ENCODE assay signal across 8 cellular contexts in genomic region chr19:18160792-18161690, GRCh38. TPM values are rescaled to one million over a fixed set of nuclear protein-coding genes. Genes with fewer than 3 reads are reported as not detected.
A peak's percentile ranks its signal among the peaks of the same experiment; 100 is the strongest.
DNase-seq lines count a peak whose midpoint lies in the region; ATAC-seq and TF ChIP-seq lines count a peak whose summit lies in the region.

No MANE protein-coding gene starts in this region.

- H3K27me3 ChIP-seq in naive thymus-derived CD4-positive, alpha-beta T cell (ENCODE audit: control insufficient read depth in 2 of 2, insufficient read depth in 2 of 2, low read length in 2 of 2), result no peaks in the 10 kb centered on the region

- H3K4me1 ChIP-seq in naive thymus-derived CD4-positive, alpha-beta T cell (ENCODE audit: control insufficient read depth in 2 of 2, insufficient read depth in 2 of 2, low read length in 2 of 2), result peaks cover 0 to 13% of the 10 kb centered on the region in 2 donors

- peaks cover 0 to 19% (median 12%) of the 10 kb centered on the region in 7 donors for H3K4me1 Mint-ChIP-seq in naive thymus-derived CD4-positive, alpha-beta T cell
- H3K4me1 Mint-ChIP-seq in stimulated activated naive B cell treated with anti-CD40 and anti-IgM and Interleukin-4, amounts not matched to agents 10 μg/mL and 1 μg/mL and 100 μg/mL, for 72 hours, result peaks cover 23 to 24% of the 10 kb centered on the region in 2 donors

- no peaks in the 10 kb centered on the region for H3K27me3 Mint-ChIP-seq in naive thymus-derived CD4-positive, alpha-beta T cell
- no peaks in the 10 kb centered on the region for H3K27me3 Mint-ChIP-seq in stimulated activated naive B cell treated with anti-CD40 and anti-IgM and Interleukin-4, amounts not matched to agents 10 μg/mL and 1 μg/mL and 100 μg/mL, for 72 hours

- H3K36me3 Mint-ChIP-seq in naive thymus-derived CD4-positive, alpha-beta T cell, result peaks cover 6 to 16% (median 9%) of the 10 kb centered on the region in 5 donors
- peaks cover 19 to 36% of the 10 kb centered on the region in 2 donors for H3K36me3 Mint-ChIP-seq in stimulated activated naive B cell treated with anti-CD40 and anti-IgM and Interleukin-4, amounts not matched to agents 10 μg/mL and 1 μg/mL and 100 μg/mL, for 72 hours

- peak overlapping the region; percentile 62 for H3K27ac ChIP-seq in naive thymus-derived CD4-positive, alpha-beta T cell (ENCODE audit: low read depth, low read length)

- peak; percentile 82 for ATAC-seq in HG02678 (IDR thresholded peaks at IDR 0.05; ENCODE audit: unreplicated experiment)
- peak; percentile 100 for ATAC-seq in naive thymus-derived CD4-positive, alpha-beta T cell
- peak; percentile 93 to 95 for ATAC-seq in stimulated activated naive B cell treated with anti-CD40 and anti-IgM and Interleukin-4, amounts not matched to agents 10 μg/mL and 1 μg/mL and 100 μg/mL, for 72 hours (replicated peaks)

- H3K9me3 ChIP-seq in naive thymus-derived CD4-positive, alpha-beta T cell (ENCODE audit: control insufficient read depth in 2 of 3, low read length in 3 of 3), result no peaks in the 10 kb centered on the region

- POLR2A ChIA-PET in naive thymus-derived CD4-positive, alpha-beta T cell (lab: Charles Lee), result interaction anchor here (0.6 to 2.2 kb wide), 10 partner anchors 32 to 158 kb away, joined by 3 to 10 read pairs (median 4); partner anchors contain the start of genes JUND and MPV17L2

- H3K27ac Mint-ChIP-seq in naive thymus-derived CD4-positive, alpha-beta T cell, result peak overlapping the region in 5 of 9 donors; percentile 20 to 72 (median 52)
- H3K27ac Mint-ChIP-seq in stimulated activated naive B cell treated with anti-CD40 and anti-IgM and Interleukin-4, amounts not matched to agents 10 μg/mL and 1 μg/mL and 100 μg/mL, for 72 hours, result peak overlapping the region; percentile 86

- CTCF ChIA-PET in naive thymus-derived CD4-positive, alpha-beta T cell (lab: Charles Lee), result interaction anchor here (0.8 to 2.5 kb wide), 6 partner anchors 9 to 97 kb away, joined by 3 to 14 read pairs (median 3); no protein-coding TSS in a partner anchor

- intact Hi-C loops in naive thymus-derived CD4-positive, alpha-beta T cell (cut with micrococcal nuclease), result loop anchor here (1.0 to 2.0 kb wide), 7 partner anchors 8 to 48 kb away; partner anchors contain the start of genes IFI30 (in 1 of the 2), PIK3R2 (in 1 of the 2) and RAB3A (in 1 of the 2)

- H3K9me3 Mint-ChIP-seq in naive thymus-derived CD4-positive, alpha-beta T cell, result no peaks in the 10 kb centered on the region
- peaks cover 0 to 1% of the 10 kb centered on the region in 2 donors for H3K9me3 Mint-ChIP-seq in stimulated activated naive B cell treated with anti-CD40 and anti-IgM and Interleukin-4, amounts not matched to agents 10 μg/mL and 1 μg/mL and 100 μg/mL, for 72 hours

- H3K4me3 Mint-ChIP-seq in naive thymus-derived CD4-positive, alpha-beta T cell, result peak overlapping the region; percentile 23 to 71 (median 56)
- H3K4me3 Mint-ChIP-seq in stimulated activated naive B cell treated with anti-CD40 and anti-IgM and Interleukin-4, amounts not matched to agents 10 μg/mL and 1 μg/mL and 100 μg/mL, for 72 hours, result peak overlapping the region; percentile 77 to 80

- peaks cover 0 to 42% (median 12%) of the 10 kb centered on the region in 3 experiments for H3K36me3 ChIP-seq in naive thymus-derived CD4-positive, alpha-beta T cell (ENCODE audit: control insufficient read depth in 2 of 3, insufficient read depth in 3 of 3, low read length in 3 of 3)

- H3K4me3 ChIP-seq in epithelial cell of proximal tubule (ENCODE audit: low read depth, low read length), result peak overlapping the region; percentile 35
- no peak overlapping the region for H3K4me3 ChIP-seq in naive thymus-derived CD4-positive, alpha-beta T cell (ENCODE audit: low read length)

- peak; percentile 51 for DNase-seq in NCI-H1694 treated with DMSO at 0.1 percent for 48 hours (lab: John Stamatoyannopoulos, UW)
- DNase-seq in NCI-H1694 (lab: John Stamatoyannopoulos, UW), result no peak
- peak; percentile 7 for DNase-seq in NCI-H2227 treated with DMSO at 0.1 percent for 48 hours (lab: John Stamatoyannopoulos, UW)
- DNase-seq in activated T-cell treated with anti-CD3 and anti-CD28 coated beads for 24 hours (ENCODE audit: low read depth), result peak; percentile 76
- DNase-seq in epithelial cell of proximal tubule (ENCODE audit: low read depth), result no peak
- DNase-seq in naive thymus-derived CD4-positive, alpha-beta T cell, result peak; percentile 64 to 96 (median 80)
- DNase-seq in stimulated activated naive B cell treated with anti-CD40 and anti-IgM and Interleukin-4, amounts not matched to agents 10 μg/mL and 1 μg/mL and 100 μg/mL, for 72 hours, result peak; percentile 73

- peak; percentile 43 for TF ChIP-seq CTCF in epithelial cell of proximal tubule (conservative IDR thresholded peaks at IDR 0.05; ENCODE audit: low read depth, low read length)

RNA-seq across cellular contexts. Expression of gene PIK3R2, which starts 8.1 kb away (rescaled TPM):
- total RNA-seq in epithelial cell of proximal tubule, result 15.3 and 19.9 TPM in 2 replicates
- total RNA-seq in naive thymus-derived CD4-positive, alpha-beta T cell, result 10 to 100 TPM; 12.3 to 24.6 (median 16.4) TPM
- polyA plus RNA-seq in naive thymus-derived CD4-positive, alpha-beta T cell, result 1 to 10 TPM; 2.2 to 5.1 TPM

RNA-seq across cellular contexts. Expression of gene IFI30, which starts 12.6 kb away (rescaled TPM):
- total RNA-seq in epithelial cell of proximal tubule, result 10.1 and 11.3 TPM in 2 replicates
- 100 to 1,000 TPM in 2 of 5 experiments, 10 to 100 TPM in 3; 51.3 to 514 (median 59.5) TPM for total RNA-seq in naive thymus-derived CD4-positive, alpha-beta T cell
- 1 to 10 TPM; 6.7 to 7.6 TPM for polyA plus RNA-seq in naive thymus-derived CD4-positive, alpha-beta T cell

RNA-seq across cellular contexts. Expression of gene MPV17L2, which starts 32.0 kb away (rescaled TPM):
- total RNA-seq in epithelial cell of proximal tubule, result 50.1 and 70.9 TPM in 2 replicates
- total RNA-seq in naive thymus-derived CD4-positive, alpha-beta T cell, result 1 to 10 TPM; 4.8 to 9.4 (median 6.7) TPM
- 10 to 100 TPM in 1 of 2 donors, 1 to 10 TPM in 1; 7.0 to 15.5 TPM for polyA plus RNA-seq in naive thymus-derived CD4-positive, alpha-beta T cell

RNA-seq across cellular contexts. Expression of gene RAB3A, which starts 42.8 kb away (rescaled TPM):
- total RNA-seq in epithelial cell of proximal tubule, result 0.17 and 0.43 TPM in 2 replicates
- 10 to 100 TPM in 2 of 5 experiments, 1 to 10 TPM in 3; 5.7 to 16.7 (median 8.8) TPM for total RNA-seq in naive thymus-derived CD4-positive, alpha-beta T cell
- 1 to 10 TPM; 1.9 to 3.3 TPM for polyA plus RNA-seq in naive thymus-derived CD4-positive, alpha-beta T cell

Comparison
In these comparisons a context has a peak if more than half of its experiments do, and no peak if none do; other contexts are left out.
1. DNase-seq: peak in NCI-H1694 treated with DMSO at 0.1 percent for 48 hours (single experiment), NCI-H2227 treated with DMSO at 0.1 percent for 48 hours (single experiment), activated T-cell treated with anti-CD3 and anti-CD28 coated beads for 24 hours (single experiment), naive thymus-derived CD4-positive, alpha-beta T cell (9 of 9) and stimulated activated naive B cell treated with anti-CD40 and anti-IgM and Interleukin-4, amounts not matched to agents 10 μg/mL and 1 μg/mL and 100 μg/mL, for 72 hours (single experiment); none in NCI-H1694 (single experiment) and epithelial cell of proximal tubule (single experiment).
2. Peak in every context shown above with its lines, with median percentiles within 50 percentile points of each other: ATAC-seq.